In the genomic region with DNA sequence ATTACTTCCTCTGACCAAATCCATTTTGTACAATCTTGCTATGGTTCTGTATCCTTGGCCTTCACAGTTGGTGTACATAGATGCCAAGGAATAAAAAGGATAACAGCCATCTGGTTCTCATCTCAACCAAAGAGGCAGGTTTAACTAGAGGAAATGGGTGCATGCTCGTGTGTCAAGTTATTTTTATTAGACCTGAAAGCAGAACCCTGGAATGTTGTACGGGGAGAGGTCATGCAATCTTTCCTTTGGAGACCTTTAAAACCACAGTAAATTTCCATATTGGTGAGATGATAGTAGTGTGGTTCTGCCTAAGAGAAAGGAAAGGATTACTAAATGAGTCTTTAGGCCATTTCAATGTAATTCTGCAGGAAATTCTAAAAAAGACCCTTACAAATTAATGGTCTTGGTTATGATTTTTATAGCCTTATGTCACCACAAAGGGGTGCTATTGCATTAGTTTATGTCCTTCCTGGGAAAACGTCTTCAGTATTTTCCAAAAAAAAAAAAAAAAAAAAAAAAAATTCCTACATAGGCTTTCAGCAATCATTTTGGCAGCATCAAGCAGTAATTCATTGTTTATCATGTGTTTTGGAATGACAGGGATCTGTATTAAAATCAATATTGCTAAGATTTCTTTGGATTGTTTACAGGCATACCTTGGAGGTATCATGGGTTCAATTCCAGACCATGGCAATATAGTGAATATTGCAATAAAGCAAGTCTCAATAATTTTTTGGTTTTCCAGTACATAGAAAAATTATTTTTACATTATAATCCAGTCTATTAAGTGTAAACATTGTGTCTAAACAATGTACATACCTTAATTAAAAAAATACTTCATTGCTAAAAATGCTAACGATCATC, we compare ENCODE assay signal across 8 cellular contexts.
DNase-seq lines count a peak whose midpoint lies in the region; ATAC-seq and TF ChIP-seq lines count a peak whose summit lies in the region.

No MANE protein-coding gene starts in this region.

- no peaks in the 10 kb centered on the region for H3K4me1 Mint-ChIP-seq in natural killer cell

- peak; percentile 9 to 64 for DNase-seq in NCI-H446 (lab: John Stamatoyannopoulos, UW)
- no peak for DNase-seq in NCI-H446 treated with DMSO at 0.1 percent for 48 hours (lab: John Stamatoyannopoulos, UW)
- peak; percentile 30 for DNase-seq in RWPE1 (ENCODE audit: low spot score)
- peak; percentile 20 for DNase-seq in foreskin melanocyte
- no peak for DNase-seq in tibial artery
- DNase-seq in natural killer cell, result no peak
- no peak for DNase-seq in mesenteric fat pad (ENCODE audit: low spot score)

- intact Hi-C loops in tibial artery (cut with DNase I; ENCODE audit: low total_unique reads) (loop anchor here (5.0 kb wide), 2 partner anchors 127 to 1137 kb away; no protein-coding TSS in a partner anchor), natural killer cell (cut with micrococcal nuclease) (no loop called here)

- no peak overlapping the region for H3K27ac Mint-ChIP-seq in natural killer cell

- H3K27ac ChIP-seq in RWPE1 (no peak overlapping the region), tibial artery (no peak overlapping the region)

- H3K4me1 ChIP-seq in tibial artery, result no peaks in the 10 kb centered on the region

- ATAC-seq in GM21447 (IDR thresholded peaks at IDR 0.05; ENCODE audit: unreplicated experiment) (no peak), natural killer cell (no peak)

- H3K9me3 Mint-ChIP-seq in natural killer cell, result no peaks in the 10 kb centered on the region

- CTCF ChIA-PET in RWPE1 (lab: Yijun Ruan, JAX), result interaction anchor here (0.6 to 1.7 kb wide), 3 partner anchors 724 to 1207 kb away, joined by 3 to 10 read pairs (median 3); a partner anchor contains a TSS

- peak; percentile 51 for TF ChIP-seq CTCF in RWPE1 (conservative IDR thresholded peaks at IDR 0.05; ENCODE audit: low read depth)
- TF ChIP-seq CTCF in tibial artery (IDR thresholded peaks at IDR 0.05), result peak; percentile 44 to 55
- TF ChIP-seq CTCF in natural killer cell (IDR thresholded peaks at IDR 0.05), result no peak

- POLR2A ChIA-PET in RWPE1 (lab: Yijun Ruan, JAX; ENCODE audit: low non-redundant PET), result no interaction called here

- H3K4me3 Mint-ChIP-seq in natural killer cell, result no peak overlapping the region

- no peaks in the 10 kb centered on the region for H3K36me3 Mint-ChIP-seq in natural killer cell

- no peaks in the 10 kb centered on the region for H3K36me3 ChIP-seq in tibial artery

- no peak overlapping the region for H3K4me3 ChIP-seq in tibial artery

- no peaks in the 10 kb centered on the region for H3K27me3 ChIP-seq in tibial artery

- no peaks in the 10 kb centered on the region for H3K9me3 ChIP-seq in tibial artery

- peaks cover 0 to 20% of the 10 kb centered on the region in 2 donors for H3K27me3 Mint-ChIP-seq in natural killer cell (ENCODE audit: low read depth in 2 of 2)

Comparison
In these comparisons a context has a peak if more than half of its experiments do, and no peak if none do; other contexts are left out.
1. DNase-seq: peak in NCI-H446 (2 of 2), RWPE1 (single experiment) and foreskin melanocyte (single experiment); none in NCI-H446 treated with DMSO at 0.1 percent for 48 hours (single experiment), tibial artery (0 of 2), natural killer cell (single experiment) and mesenteric fat pad (single experiment).